Comparison of ENCODE assay signal across 26 cellular contexts in the genomic region with DNA sequence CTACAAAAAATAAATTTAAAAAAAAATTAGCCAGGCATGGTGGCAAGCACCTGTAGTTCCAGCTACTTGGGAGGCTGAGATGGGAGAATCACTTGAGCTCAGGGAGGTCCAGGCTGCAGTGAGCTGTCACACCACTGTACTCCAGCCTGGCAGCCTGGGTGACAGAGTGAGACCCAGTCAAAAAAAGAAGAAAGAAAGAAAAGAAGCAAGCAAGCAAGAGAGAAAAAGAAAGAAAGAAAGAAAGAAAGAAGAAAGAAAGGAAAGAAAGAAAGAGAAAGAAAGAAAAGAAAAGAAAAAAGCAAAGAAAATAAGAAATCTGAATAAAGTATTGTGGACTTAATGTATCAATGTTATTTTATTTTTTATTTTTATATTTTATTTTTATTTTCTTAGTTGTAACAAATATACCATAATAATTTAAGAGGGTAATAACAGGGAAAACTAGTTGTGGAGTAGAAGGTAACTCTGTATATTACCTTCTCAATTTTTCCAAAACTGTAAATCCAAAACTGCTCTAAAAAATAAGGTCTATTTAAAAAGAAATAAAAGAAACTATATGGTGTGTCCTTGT. TPM values are rescaled to one million over a fixed set of nuclear protein-coding genes. Genes with fewer than 3 reads are reported as not detected.
DNase-seq lines count a peak whose midpoint lies in the region; ATAC-seq and TF ChIP-seq lines count a peak whose summit lies in the region.
"Had no signal": no experiment of that assay in that cellular context is flagged by ENCODE, and none has a peak within 500 bp of the region (broad histone marks: within the 10 kb centered on the region; RNA-seq: fewer than 3 reads in every experiment).

No MANE protein-coding gene starts in this region.

- H3K36me3 Mint-ChIP-seq in T-helper 2 cell treated with Interferon-gamma antibody and Interleukin-4, amounts not matched to agents 5 μg/mL and 100 μg/mL, for 36 hours (ENCODE audit: low read depth): no peaks in the 10 kb centered on the region
- no peaks in the 10 kb centered on the region for H3K36me3 Mint-ChIP-seq in activated CD4-positive, alpha-beta T cell treated with anti-CD3 and anti-CD28 coated beads for 36 hours (ENCODE audit: low read depth)
- H3K36me3 Mint-ChIP-seq: activated naive CD4-positive, alpha-beta T cell treated with anti-CD3 and anti-CD28 coated beads, Interleukin-2, amount 10 ng/mL, durations not matched to agents 7 days and 5 days; CD8-positive, alpha-beta memory T cell had no signal

- H3K9me2 ChIP-seq in PC-3 (replicated peaks; ENCODE audit: low read length): no peaks in the 10 kb centered on the region
- H3K9me2 ChIP-seq: SK-N-SH had no signal

- H3K4me3 Mint-ChIP-seq in T-helper 2 cell treated with Interferon-gamma antibody and Interleukin-4, amounts not matched to agents 5 μg/mL and 100 μg/mL, for 36 hours: peak overlapping the region; percentile 90
- H3K4me3 Mint-ChIP-seq in activated CD4-positive, alpha-beta T cell treated with anti-CD3 and anti-CD28 coated beads for 36 hours: no peak overlapping the region

- H3K27me3 ChIP-seq in PC-3 (ENCODE audit: low read length) (no peaks in the 10 kb centered on the region), smooth muscle cell (ENCODE audit: low read depth) (no peaks in the 10 kb centered on the region)
- H3K27me3 ChIP-seq: tibial artery had no signal

- H3K36me3 ChIP-seq in PC-3 (ENCODE audit: low read depth, low read length) (no peaks in the 10 kb centered on the region), smooth muscle cell (ENCODE audit: low read depth) (no peaks in the 10 kb centered on the region)
- H3K36me3 ChIP-seq: tibial artery had no signal

- H3K9ac ChIP-seq in PC-3 (ENCODE audit: low read length): no peak overlapping the region
- no peak overlapping the region for H3K9ac ChIP-seq in smooth muscle cell (ENCODE audit: low read depth)
- H3K9ac ChIP-seq: SK-N-SH had no signal

- H3K9me3 ChIP-seq in PC-3 (ENCODE audit: low read length) (no peaks in the 10 kb centered on the region), smooth muscle cell (replicated peaks; ENCODE audit: low read depth) (no peaks in the 10 kb centered on the region)
- H3K9me3 ChIP-seq: mucosa of descending colon, SK-N-SH, tibial artery had no signal

- H3K4me1 Mint-ChIP-seq in T-helper 2 cell treated with Interferon-gamma antibody and Interleukin-4, amounts not matched to agents 5 μg/mL and 100 μg/mL, for 36 hours (ENCODE audit: low read depth): peaks cover 19% of the 10 kb centered on the region
- H3K4me1 Mint-ChIP-seq in activated CD4-positive, alpha-beta T cell treated with anti-CD3 and anti-CD28 coated beads for 36 hours: peaks cover 23% of the 10 kb centered on the region

- POLR2A ChIA-PET in PC-3 (lab: Charles Lee; ENCODE audit: unreplicated experiment): no interaction called here
- POLR2A ChIA-PET in activated CD4-positive, alpha-beta T cell treated with anti-CD3 and anti-CD28 coated beads for 36 hours (lab: Charles Lee): interaction anchor here (0.6 kb wide), 1 partner anchor 10 kb away, joined by 3 read pairs; no protein-coding TSS in a partner anchor

- no peak for ATAC-seq in PC-3
- no peak for ATAC-seq in activated CD4-positive, alpha-beta T cell treated with anti-CD3 and anti-CD28 coated beads for 36 hours
- ATAC-seq: activated CD4-positive, CD25-positive, alpha-beta regulatory T cell treated with anti-CD3 and anti-CD28 coated beads, Interleukin-2, amount 50 U/mL, for 24 hours; HepG2 had no signal

- H3F3A ChIP-seq in PC-3 (ENCODE audit: low read length, unreplicated experiment) (no peaks in the 10 kb centered on the region), smooth muscle cell (ENCODE audit: low read depth) (peaks cover 20% of the 10 kb centered on the region)

- TF ChIP-seq CTCF in PC-3 (conservative IDR thresholded peaks at IDR 0.05; ENCODE audit: low read depth, low read length) (no peak), smooth muscle cell (IDR thresholded peaks at IDR 0.05; ENCODE audit: borderline replicate concordance, insufficient read depth, poor library complexity, severe bottlenecking) (no peak)

- H3K79me2 ChIP-seq in PC-3 (ENCODE audit: low read length) (peaks cover 27% of the 10 kb centered on the region), smooth muscle cell (ENCODE audit: low read depth) (no peaks in the 10 kb centered on the region)

- H4K20me1 ChIP-seq in PC-3 (ENCODE audit: low read length) (no peaks in the 10 kb centered on the region), smooth muscle cell (ENCODE audit: low read depth) (no peaks in the 10 kb centered on the region)

- no peak overlapping the region for H3K27ac ChIP-seq in PC-3 (ENCODE audit: low read length)
- peak overlapping the region; percentile 79 for H3K27ac ChIP-seq in epithelial cell of prostate
- H3K27ac ChIP-seq in smooth muscle cell (ENCODE audit: low read depth): peak overlapping the region; percentile 82

- intact Hi-C loops in PC-3 (cut with micrococcal nuclease): loop anchor here (5.0 kb wide), 1 partner anchor 67 kb away; no protein-coding TSS in a partner anchor
- intact Hi-C loops in activated CD4-positive, alpha-beta T cell treated with anti-CD3 and anti-CD28 coated beads for 36 hours (cut with DNase I, micrococcal nuclease): loop anchor here in 1 of 2 experiments (5.0 kb wide), 1 partner anchor 113 kb away; no protein-coding TSS in a partner anchor

- BruUV-seq in PC-3 (replicated peaks; lab: Mats Ljungman, UMichigan): no TSS peak

- H2AFZ ChIP-seq in PC-3 (ENCODE audit: low read length): peak overlapping the region; percentile 95; the same call in 1 of the 2 replicates
- H2AFZ ChIP-seq in smooth muscle cell (ENCODE audit: low read depth): no peak overlapping the region

- H3K27me3 Mint-ChIP-seq in T-helper 2 cell treated with Interferon-gamma antibody and Interleukin-4, amounts not matched to agents 5 μg/mL and 100 μg/mL, for 36 hours (ENCODE audit: low read depth): peaks cover 29% of the 10 kb centered on the region
- peaks cover 34% of the 10 kb centered on the region for H3K27me3 Mint-ChIP-seq in activated CD4-positive, alpha-beta T cell treated with anti-CD3 and anti-CD28 coated beads for 36 hours

- H3K4me2 ChIP-seq in PC-3 (ENCODE audit: low read length) (peak overlapping the region; percentile 76), smooth muscle cell (peak overlapping the region; percentile 97)

- H3K9me3 Mint-ChIP-seq in T-helper 2 cell treated with Interferon-gamma antibody and Interleukin-4, amounts not matched to agents 5 μg/mL and 100 μg/mL, for 36 hours: no peaks in the 10 kb centered on the region
- H3K9me3 Mint-ChIP-seq in activated CD4-positive, alpha-beta T cell treated with anti-CD3 and anti-CD28 coated beads for 36 hours (ENCODE audit: low read depth): no peaks in the 10 kb centered on the region
- H3K9me3 Mint-ChIP-seq: activated naive CD4-positive, alpha-beta T cell treated with anti-CD3 and anti-CD28 coated beads, Interleukin-2, amount 10 ng/mL, durations not matched to agents 7 days and 5 days had no signal

- CTCF ChIA-PET in PC-3 (lab: Charles Lee): no interaction called here
- CTCF ChIA-PET in activated CD4-positive, alpha-beta T cell treated with anti-CD3 and anti-CD28 coated beads for 36 hours (lab: Charles Lee): interaction anchor here (0.6 to 0.8 kb wide), 2 partner anchors 43 to 1128 kb away, joined by 3 to 5 read pairs; no protein-coding TSS in a partner anchor

- H3K4me3 ChIP-seq in PC-3 (ENCODE audit: low read length) (no peak overlapping the region), smooth muscle cell (no peak overlapping the region)

- DNase-seq in T-helper 2 cell treated with Interferon-gamma antibody and Interleukin-4, amounts not matched to agents 5 μg/mL and 100 μg/mL, for 36 hours (ENCODE audit: low spot score): no peak
- no peak for DNase-seq in T-helper 2 cell
- no peak for DNase-seq in PC-3
- no peak for DNase-seq in epithelial cell of prostate (ENCODE audit: low read depth, low spot score)
- DNase-seq in smooth muscle cell (lab: John Stamatoyannopoulos, UW; ENCODE audit: unreplicated experiment): no peak
- no peak for DNase-seq in islet precursor cell
- DNase-seq in activated CD4-positive, alpha-beta T cell treated with anti-CD3 and anti-CD28 coated beads for 36 hours: no peak
- DNase-seq in NK-92 (lab: John Stamatoyannopoulos, UW; ENCODE audit: unreplicated experiment): no peak
- DNase-seq: activated naive CD4-positive, alpha-beta T cell treated with anti-CD3 and anti-CD28 coated beads, Interleukin-2, amount 10 ng/mL, durations not matched to agents 7 days and 5 days; activated T-cell treated with anti-CD3 and anti-CD28 coated beads, Interleukin-2, amount 50 U/mL, for 48 hours; AML-193; CD8-positive, alpha-beta memory T cell; mucosa of descending colon; SK-N-SH; stimulated activated CD4-positive, alpha-beta T cell treated with anti-CD3 and anti-CD28 coated beads, Interleukin-4, amount 100 ng/mL, for 1 hour; stimulated activated naive CD4-positive, alpha-beta T cell treated with Interleukin-2 at 50 U/mL for 16 hours; tibial artery had no signal

- H3K27ac Mint-ChIP-seq in T-helper 2 cell treated with Interferon-gamma antibody and Interleukin-4, amounts not matched to agents 5 μg/mL and 100 μg/mL, for 36 hours: no peak overlapping the region
- H3K27ac Mint-ChIP-seq in activated CD4-positive, alpha-beta T cell treated with anti-CD3 and anti-CD28 coated beads for 36 hours: no peak overlapping the region
- H3K27ac Mint-ChIP-seq: activated naive CD4-positive, alpha-beta T cell treated with anti-CD3 and anti-CD28 coated beads, Interleukin-2, amount 10 ng/mL, durations not matched to agents 7 days and 5 days had no signal

- H3K4me1 ChIP-seq in PC-3 (ENCODE audit: insufficient read depth, low read length) (peaks cover 13% of the 10 kb centered on the region; the same call in 1 of the 2 replicates), smooth muscle cell (ENCODE audit: low read depth) (peaks cover 14% of the 10 kb centered on the region)

RNA-seq across cellular contexts. Expression of a gene that starts 1.1 kb away (rescaled TPM):
- total RNA-seq in PC-3 (2014; rRNA removed): 4.5 and 5.4 TPM in 2 replicates
- total RNA-seq in smooth muscle cell: 5.2 and 9.1 TPM in 2 replicates
- 2.8 TPM in 2 replicates for polyA plus RNA-seq in smooth muscle cell
- total RNA-seq in activated CD4-positive, alpha-beta T cell treated with anti-CD3 and anti-CD28 coated beads for 36 hours: 1 to 10 TPM; 3.6 TPM
- total RNA-seq: A172, HepG2 had no signal
- polyA plus RNA-seq: CD8-positive, alpha-beta memory T cell; HepG2 had no signal

RNA-seq across cellular contexts. Expression of a gene that starts 4.3 kb away (rescaled TPM):
- total RNA-seq in PC-3 (2014; rRNA removed): not detected in 2 replicates
- not detected in 2 replicates for total RNA-seq in smooth muscle cell
- polyA plus RNA-seq in smooth muscle cell: not detected in 2 replicates
- not detected for total RNA-seq in activated CD4-positive, alpha-beta T cell treated with anti-CD3 and anti-CD28 coated beads for 36 hours
- total RNA-seq: A172; activated CD8-positive, alpha-beta memory T cell treated with anti-CD3 and anti-CD28 coated beads for 36 hours; cardiac septum; CD8-positive, alpha-beta memory T cell; dermis blood vessel endothelial cell; endothelial cell of umbilical vein; HepG2; lower leg skin; mucosa of descending colon; NCI-H460 had no signal
- polyA plus RNA-seq: CD8-positive, alpha-beta memory T cell; endothelial cell of umbilical vein; HepG2; SK-N-SH had no signal

RNA-seq across cellular contexts. Expression of a gene that starts 32.8 kb away (rescaled TPM):
- 0.11 TPM in 1 of 2 replicates, not detected in the other for total RNA-seq in PC-3 (2014; rRNA removed)
- total RNA-seq in smooth muscle cell: 0.13 TPM in 1 of 2 replicates, not detected in the other
- polyA plus RNA-seq in smooth muscle cell: not detected in 2 replicates
- total RNA-seq in activated CD4-positive, alpha-beta T cell treated with anti-CD3 and anti-CD28 coated beads for 36 hours: under 1 TPM; 0.32 to 0.44 TPM
- total RNA-seq: A172; activated CD8-positive, alpha-beta memory T cell treated with anti-CD3 and anti-CD28 coated beads for 36 hours; cardiac septum; CD8-positive, alpha-beta memory T cell; HepG2; lower leg skin had no signal
- polyA plus RNA-seq: CD8-positive, alpha-beta memory T cell; HepG2; SK-N-SH had no signal

RNA-seq across cellular contexts. Expression of a gene that starts 48.7 kb away (rescaled TPM):
- total RNA-seq in PC-3 (2014; rRNA removed) (not detected in 2 replicates), smooth muscle cell (not detected in 2 replicates)
- polyA plus RNA-seq in smooth muscle cell: not detected in 2 replicates
- total RNA-seq in activated CD4-positive, alpha-beta T cell treated with anti-CD3 and anti-CD28 coated beads for 36 hours: not detected
- total RNA-seq: A172; activated CD8-positive, alpha-beta memory T cell treated with anti-CD3 and anti-CD28 coated beads for 36 hours; cardiac septum; CD8-positive, alpha-beta memory T cell; dermis blood vessel endothelial cell; endothelial cell of umbilical vein; HepG2; lower leg skin; mucosa of descending colon; NCI-H460 had no signal
- polyA plus RNA-seq: CD8-positive, alpha-beta memory T cell; endothelial cell of umbilical vein; HepG2; SK-N-SH had no signal
